Comparison of ENCODE assay signal across 9 cellular contexts in the genomic region with DNA sequence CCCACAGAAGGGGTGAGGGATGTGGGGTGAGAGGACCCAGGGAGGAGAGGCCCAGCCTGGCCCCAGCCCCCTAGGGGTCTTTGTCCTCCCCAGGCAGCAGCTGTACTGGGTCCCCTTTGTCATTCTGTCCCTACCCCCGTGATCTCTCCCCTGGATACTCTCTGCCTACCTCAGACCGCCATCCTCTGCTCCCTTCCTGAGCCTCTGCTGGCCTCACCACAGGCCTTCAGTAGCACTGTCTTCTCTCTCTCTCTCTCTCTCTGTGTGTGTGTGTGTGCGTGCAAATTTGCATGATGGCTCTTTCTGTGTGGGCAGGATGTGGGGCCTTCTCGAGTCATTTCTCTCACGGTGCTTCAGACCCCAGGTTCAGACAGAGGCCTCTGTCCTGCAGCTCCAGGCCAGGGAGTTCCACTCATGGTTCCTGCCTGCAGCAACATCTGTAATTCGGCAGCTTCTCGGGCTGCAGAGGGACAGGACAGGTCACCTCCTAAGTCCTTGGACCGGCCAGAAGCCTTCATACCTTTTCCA. TPM values are rescaled to one million over a fixed set of nuclear protein-coding genes. Genes with fewer than 3 reads are reported as not detected.
DNase-seq lines count a peak whose midpoint lies in the region; ATAC-seq and TF ChIP-seq lines count a peak whose summit lies in the region.
"Had no signal": no experiment of that assay in that cellular context is flagged by ENCODE, and none has a peak within 500 bp of the region (broad histone marks: within the 10 kb centered on the region; RNA-seq: fewer than 3 reads in every experiment).

No MANE protein-coding gene starts in this region.

- intact Hi-C loops in uterus (cut with DNase I; ENCODE audit: low total_unique reads), result no loop called here

- H3K36me3 ChIP-seq in SU-DHL-6 (ENCODE audit: low read length), result no peaks in the 10 kb centered on the region
- no peaks in the 10 kb centered on the region for H3K36me3 ChIP-seq in uterus

- peak; percentile 45 for DNase-seq in effector CD4-positive, alpha-beta T cell
- peak in 2 of 3 experiments; percentile 40 to 71 for DNase-seq in stimulated activated CD4-positive, alpha-beta T cell treated with anti-CD3 and anti-CD28 coated beads, TNF-alpha, amount 100 ng/mL, for 24 hours (ENCODE audit: low read depth in 3 of 3)
- DNase-seq in uterus, result no peak
- no peak for DNase-seq in DMS114 treated with DMSO at 0.1 percent for 48 hours (lab: John Stamatoyannopoulos, UW; ENCODE audit: unreplicated experiment)
- no peak for DNase-seq in COLO829 (ENCODE audit: low spot score)

- H3K27ac ChIP-seq in SU-DHL-6 (ENCODE audit: low read depth, low read length) (peak overlapping the region; percentile 75), uterus (no peak overlapping the region)

- peaks cover 59% of the 10 kb centered on the region for H3K79me2 ChIP-seq in SU-DHL-6 (ENCODE audit: insufficient read depth, low read length)

- no peaks in the 10 kb centered on the region for H3K4me1 ChIP-seq in uterus

- TF ChIP-seq POLR2A in uterus (IDR thresholded peaks at IDR 0.05), result no peak

- H3K4me3 ChIP-seq in SU-DHL-6 (ENCODE audit: insufficient read depth, low read length, poor library complexity, severe bottlenecking) (peak overlapping the region; percentile 73), uterus (no peak overlapping the region)

- peaks cover 11% of the 10 kb centered on the region; the same call in 1 of the 2 replicates for H4K20me1 ChIP-seq in SU-DHL-6 (ENCODE audit: low read depth, low read length)

- H3K9me3 ChIP-seq in SU-DHL-6 (ENCODE audit: insufficient read depth, low read length) (no peaks in the 10 kb centered on the region), uterus (no peaks in the 10 kb centered on the region)

- peak overlapping the region; percentile 99 for H3K4me2 ChIP-seq in SU-DHL-6 (ENCODE audit: low read depth, low read length, poor library complexity, severe bottlenecking)

- peak overlapping the region; percentile 79 for H3K9ac ChIP-seq in SU-DHL-6 (ENCODE audit: low read length)

- no peak overlapping the region for H2AFZ ChIP-seq in SU-DHL-6 (ENCODE audit: low read depth, low read length, severe bottlenecking)

- no peaks in the 10 kb centered on the region for H3K9me2 ChIP-seq in SU-DHL-6 (replicated peaks; ENCODE audit: insufficient read depth, low read length)

- peak; percentile 63 for ATAC-seq in GM18867 (IDR thresholded peaks at IDR 0.05; ENCODE audit: unreplicated experiment)
- peak; percentile 74 for ATAC-seq in HG02870 (IDR thresholded peaks at IDR 0.05; ENCODE audit: unreplicated experiment)

- peaks cover 3% of the 10 kb centered on the region; the same call in 1 of the 2 replicates for H3F3A ChIP-seq in SU-DHL-6 (ENCODE audit: insufficient read depth)

- H3K27me3 ChIP-seq in SU-DHL-6 (ENCODE audit: low read length), result no peaks in the 10 kb centered on the region
- no peaks in the 10 kb centered on the region for H3K27me3 ChIP-seq in uterus

- TF ChIP-seq CTCF in SU-DHL-6 (IDR thresholded peaks at IDR 0.05; ENCODE audit: insufficient read depth, low read length, poor library complexity, severe bottlenecking), result no peak
- no peak for TF ChIP-seq CTCF in uterus (IDR thresholded peaks at IDR 0.05)

RNA-seq across cellular contexts. Expression of gene PSD4, which starts 1.4 kb away (rescaled TPM):
- total RNA-seq in uterus, result 10 to 100 TPM in 2 of 4 donors, 1 to 10 TPM in 2; 1.8 to 31.8 (median 7.6) TPM

RNA-seq across cellular contexts. Expression of gene IL1RN, which starts 47.8 kb away (rescaled TPM):
- under 1 TPM in 1 of 4 donors, not detected in 3; 0.77 TPM for total RNA-seq in uterus
- total RNA-seq: NCI-H460 had no signal

Comparison
In these comparisons a context has a peak if more than half of its experiments do, and no peak if none do; other contexts are left out.
1. DNase-seq: peak in effector CD4-positive, alpha-beta T cell (single experiment) and stimulated activated CD4-positive, alpha-beta T cell treated with anti-CD3 and anti-CD28 coated beads, TNF-alpha, amount 100 ng/mL, for 24 hours (2 of 3); none in uterus (0 of 2), DMS114 treated with DMSO at 0.1 percent for 48 hours (single experiment) and COLO829 (single experiment).